Comparison of ENCODE assay signal across 1 cellular context in the genomic region with DNA sequence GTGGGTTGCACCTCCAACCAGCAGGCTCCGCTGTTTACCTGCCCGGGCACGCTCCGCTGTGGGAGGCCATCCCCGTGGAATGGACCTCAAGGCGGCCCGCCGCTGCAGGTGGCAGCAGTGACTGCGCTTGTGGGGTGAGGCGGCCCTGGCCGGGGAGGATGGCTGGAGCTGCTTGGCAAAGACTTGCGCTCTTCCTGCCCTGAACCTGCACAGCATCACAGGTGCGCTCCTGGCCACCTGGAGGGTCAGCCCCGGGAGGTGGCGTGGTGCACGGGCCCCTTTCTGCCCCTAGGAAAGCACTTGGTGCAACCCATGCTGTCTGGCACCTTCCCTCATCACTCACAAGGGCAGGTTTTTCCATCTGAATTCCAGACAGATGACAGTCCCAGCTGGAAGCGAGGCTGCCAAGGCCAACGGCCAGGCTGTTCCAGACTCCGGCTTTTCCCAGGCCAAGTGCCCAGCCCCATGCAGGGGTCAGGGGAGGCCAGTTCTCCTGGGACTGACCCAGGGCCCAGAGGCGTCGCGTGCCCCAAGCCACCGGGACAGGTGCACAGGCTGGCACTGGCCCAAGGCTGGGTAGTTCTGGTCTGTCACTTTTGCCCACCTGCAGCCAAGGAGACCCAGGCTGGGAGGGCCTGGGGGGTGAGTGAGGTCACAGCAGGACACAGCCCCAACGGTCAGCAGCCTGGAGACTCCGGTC.
TF ChIP-seq lines count a peak whose summit lies in the region.

No MANE protein-coding gene starts in this region.

TF ChIP-seq in HepG2, 621 proteins besides CTCF, POLR2A, EP300 and RAD21 (continued from another document and continues in another):
- TF ChIP-seq, protein P1, sequence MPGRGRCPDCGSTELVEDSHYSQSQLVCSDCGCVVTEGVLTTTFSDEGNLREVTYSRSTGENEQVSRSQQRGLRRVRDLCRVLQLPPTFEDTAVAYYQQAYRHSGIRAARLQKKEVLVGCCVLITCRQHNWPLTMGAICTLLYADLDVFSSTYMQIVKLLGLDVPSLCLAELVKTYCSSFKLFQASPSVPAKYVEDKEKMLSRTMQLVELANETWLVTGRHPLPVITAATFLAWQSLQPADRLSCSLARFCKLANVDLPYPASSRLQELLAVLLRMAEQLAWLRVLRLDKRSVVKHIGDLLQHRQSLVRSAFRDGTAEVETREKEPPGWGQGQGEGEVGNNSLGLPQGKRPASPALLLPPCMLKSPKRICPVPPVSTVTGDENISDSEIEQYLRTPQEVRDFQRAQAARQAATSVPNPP (CRISPR knock-in tag; IDR thresholded peaks at IDR 0.05) = 0 out of 2 replicates have a peak, but pooled peaks have one; percentile 28
- TF ChIP-seq ZNF343 (CRISPR knock-in tag; IDR thresholded peaks at IDR 0.05) (no peak; the same call in 1 of the 2 replicates), NFKB2 (CRISPR knock-in tag; IDR thresholded peaks at IDR 0.05; ENCODE audit: borderline replicate concordance) (peak; percentile 39; the same call in 1 of the 2 replicates), RORA (CRISPR knock-in tag; IDR thresholded peaks at IDR 0.05) (no peak), DNMT1 (CRISPR knock-in tag; IDR thresholded peaks at IDR 0.05) (peak; percentile 78), ZNF607 (CRISPR knock-in tag; IDR thresholded peaks at IDR 0.05; ENCODE audit: borderline replicate concordance) (no peak), MED1 (CRISPR knock-in tag; IDR thresholded peaks at IDR 0.05) (peak; percentile 77), ZNF253 (CRISPR knock-in tag; IDR thresholded peaks at IDR 0.05; ENCODE audit: borderline replicate concordance) (0 out of 2 replicates have a peak, but pooled peaks have one; percentile 3), ZNF513 (CRISPR knock-in tag; conservative IDR thresholded peaks at IDR 0.05) (no peak), CENPX (CRISPR knock-in tag; IDR thresholded peaks at IDR 0.05) (no peak), YEATS2 (CRISPR knock-in tag; IDR thresholded peaks at IDR 0.05; ENCODE audit: borderline replicate concordance) (no peak; the same call in 1 of the 2 replicates), SAFB2 (CRISPR knock-in tag; IDR thresholded peaks at IDR 0.05; ENCODE audit: borderline replicate concordance, low read depth) (no peak), ATM (IDR thresholded peaks at IDR 0.05; ENCODE audit: borderline replicate concordance) (no peak), NR1H2 (CRISPR knock-in tag; IDR thresholded peaks at IDR 0.05; ENCODE audit: borderline replicate concordance, low read depth) (no peak), ZNF772 (CRISPR knock-in tag; IDR thresholded peaks at IDR 0.05) (peak; percentile 31; the same call in 1 of the 2 replicates), GATA4 (IDR thresholded peaks at IDR 0.05; ENCODE audit: borderline replicate concordance, low read depth) (no peak), KLF16 (CRISPR knock-in tag; IDR thresholded peaks at IDR 0.05) (0 out of 4 replicates have a peak, but pooled peaks of 1 of the 2 experiments have one; percentile 31), ATF6 (CRISPR knock-in tag; conservative IDR thresholded peaks at IDR 0.05) (no peak), HMGXB4 (CRISPR knock-in tag; IDR thresholded peaks at IDR 0.05; ENCODE audit: borderline replicate concordance in 1 of 2, low read depth in 1 of 2) (peak in 1 of 2 experiments; percentile 41; a peak in 1 of 4 replicates), ELF3 (CRISPR knock-in tag; IDR thresholded peaks at IDR 0.05) (peak; percentile 37; the same call in 1 of the 2 replicates), KAT7 (CRISPR knock-in tag; IDR thresholded peaks at IDR 0.05; ENCODE audit: borderline replicate concordance) (no peak), ATF7 (IDR thresholded peaks at IDR 0.05) (no peak), ATF7 (CRISPR knock-in tag; IDR thresholded peaks at IDR 0.05) (peak; percentile 40; the same call in 1 of the 2 replicates), SPEN (CRISPR knock-in tag; IDR thresholded peaks at IDR 0.05; ENCODE audit: low read depth) (peak; percentile 76; the same call in 1 of the 2 replicates), MATR3 (CRISPR knock-in tag; IDR thresholded peaks at IDR 0.05) (no peak), MYC (CRISPR knock-in tag; IDR thresholded peaks at IDR 0.05; ENCODE audit: borderline replicate concordance) (peak; percentile 36; the same call in 1 of the 2 replicates), FOSL1 (CRISPR knock-in tag; IDR thresholded peaks at IDR 0.05; ENCODE audit: borderline replicate concordance) (peak; percentile 62; the same call in 1 of the 2 replicates), RBFOX2 (IDR thresholded peaks at IDR 0.05; ENCODE audit: low read depth, low read length) (no peak), STAG1 (CRISPR knock-in tag; IDR thresholded peaks at IDR 0.05) (peak; percentile 47; the same call in 1 of the 2 replicates), ZBTB39 (CRISPR knock-in tag; IDR thresholded peaks at IDR 0.05) (no peak), THAP8 (CRISPR knock-in tag; IDR thresholded peaks at IDR 0.05; ENCODE audit: borderline replicate concordance) (no peak), ZNF225 (CRISPR knock-in tag; IDR thresholded peaks at IDR 0.05) (peak; percentile 11; the same call in 1 of the 2 replicates), SMC3 (IDR thresholded peaks at IDR 0.05; ENCODE audit: low read length) (no peak; the same call in 1 of the 2 replicates), E2F5 (CRISPR knock-in tag; conservative IDR thresholded peaks at IDR 0.05) (no peak), ZNF713 (CRISPR knock-in tag; IDR thresholded peaks at IDR 0.05) (no peak), XRCC5 (optimal IDR thresholded peaks at IDR 0.05; ENCODE audit: low read length) (peak; percentile 60)
- TF ChIP-seq, protein P2, sequence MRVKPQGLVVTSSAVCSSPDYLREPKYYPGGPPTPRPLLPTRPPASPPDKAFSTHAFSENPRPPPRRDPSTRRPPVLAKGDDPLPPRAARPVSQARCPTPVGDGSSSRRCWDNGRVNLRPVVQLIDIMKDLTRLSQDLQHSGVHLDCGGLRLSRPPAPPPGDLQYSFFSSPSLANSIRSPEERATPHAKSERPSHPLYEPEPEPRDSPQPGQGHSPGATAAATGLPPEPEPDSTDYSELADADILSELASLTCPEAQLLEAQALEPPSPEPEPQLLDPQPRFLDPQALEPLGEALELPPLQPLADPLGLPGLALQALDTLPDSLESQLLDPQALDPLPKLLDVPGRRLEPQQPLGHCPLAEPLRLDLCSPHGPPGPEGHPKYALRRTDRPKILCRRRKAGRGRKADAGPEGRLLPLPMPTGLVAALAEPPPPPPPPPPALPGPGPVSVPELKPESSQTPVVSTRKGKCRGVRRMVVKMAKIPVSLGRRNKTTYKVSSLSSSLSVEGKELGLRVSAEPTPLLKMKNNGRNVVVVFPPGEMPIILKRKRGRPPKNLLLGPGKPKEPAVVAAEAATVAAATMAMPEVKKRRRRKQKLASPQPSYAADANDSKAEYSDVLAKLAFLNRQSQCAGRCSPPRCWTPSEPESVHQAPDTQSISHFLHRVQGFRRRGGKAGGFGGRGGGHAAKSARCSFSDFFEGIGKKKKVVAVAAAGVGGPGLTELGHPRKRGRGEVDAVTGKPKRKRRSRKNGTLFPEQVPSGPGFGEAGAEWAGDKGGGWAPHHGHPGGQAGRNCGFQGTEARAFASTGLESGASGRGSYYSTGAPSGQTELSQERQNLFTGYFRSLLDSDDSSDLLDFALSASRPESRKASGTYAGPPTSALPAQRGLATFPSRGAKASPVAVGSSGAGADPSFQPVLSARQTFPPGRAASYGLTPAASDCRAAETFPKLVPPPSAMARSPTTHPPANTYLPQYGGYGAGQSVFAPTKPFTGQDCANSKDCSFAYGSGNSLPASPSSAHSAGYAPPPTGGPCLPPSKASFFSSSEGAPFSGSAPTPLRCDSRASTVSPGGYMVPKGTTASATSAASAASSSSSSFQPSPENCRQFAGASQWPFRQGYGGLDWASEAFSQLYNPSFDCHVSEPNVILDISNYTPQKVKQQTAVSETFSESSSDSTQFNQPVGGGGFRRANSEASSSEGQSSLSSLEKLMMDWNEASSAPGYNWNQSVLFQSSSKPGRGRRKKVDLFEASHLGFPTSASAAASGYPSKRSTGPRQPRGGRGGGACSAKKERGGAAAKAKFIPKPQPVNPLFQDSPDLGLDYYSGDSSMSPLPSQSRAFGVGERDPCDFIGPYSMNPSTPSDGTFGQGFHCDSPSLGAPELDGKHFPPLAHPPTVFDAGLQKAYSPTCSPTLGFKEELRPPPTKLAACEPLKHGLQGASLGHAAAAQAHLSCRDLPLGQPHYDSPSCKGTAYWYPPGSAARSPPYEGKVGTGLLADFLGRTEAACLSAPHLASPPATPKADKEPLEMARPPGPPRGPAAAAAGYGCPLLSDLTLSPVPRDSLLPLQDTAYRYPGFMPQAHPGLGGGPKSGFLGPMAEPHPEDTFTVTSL (CRISPR knock-in tag; IDR thresholded peaks at IDR 0.05; ENCODE audit: borderline replicate concordance) = no peak; the same call in 1 of the 2 replicates
- TF ChIP-seq, protein P3, sequence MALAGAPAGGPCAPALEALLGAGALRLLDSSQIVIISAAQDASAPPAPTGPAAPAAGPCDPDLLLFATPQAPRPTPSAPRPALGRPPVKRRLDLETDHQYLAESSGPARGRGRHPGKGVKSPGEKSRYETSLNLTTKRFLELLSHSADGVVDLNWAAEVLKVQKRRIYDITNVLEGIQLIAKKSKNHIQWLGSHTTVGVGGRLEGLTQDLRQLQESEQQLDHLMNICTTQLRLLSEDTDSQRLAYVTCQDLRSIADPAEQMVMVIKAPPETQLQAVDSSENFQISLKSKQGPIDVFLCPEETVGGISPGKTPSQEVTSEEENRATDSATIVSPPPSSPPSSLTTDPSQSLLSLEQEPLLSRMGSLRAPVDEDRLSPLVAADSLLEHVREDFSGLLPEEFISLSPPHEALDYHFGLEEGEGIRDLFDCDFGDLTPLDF (CRISPR knock-in tag; IDR thresholded peaks at IDR 0.05) = no peak
- TF ChIP-seq, protein P4, sequence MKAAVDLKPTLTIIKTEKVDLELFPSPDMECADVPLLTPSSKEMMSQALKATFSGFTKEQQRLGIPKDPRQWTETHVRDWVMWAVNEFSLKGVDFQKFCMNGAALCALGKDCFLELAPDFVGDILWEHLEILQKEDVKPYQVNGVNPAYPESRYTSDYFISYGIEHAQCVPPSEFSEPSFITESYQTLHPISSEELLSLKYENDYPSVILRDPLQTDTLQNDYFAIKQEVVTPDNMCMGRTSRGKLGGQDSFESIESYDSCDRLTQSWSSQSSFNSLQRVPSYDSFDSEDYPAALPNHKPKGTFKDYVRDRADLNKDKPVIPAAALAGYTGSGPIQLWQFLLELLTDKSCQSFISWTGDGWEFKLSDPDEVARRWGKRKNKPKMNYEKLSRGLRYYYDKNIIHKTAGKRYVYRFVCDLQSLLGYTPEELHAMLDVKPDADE (CRISPR knock-in tag; IDR thresholded peaks at IDR 0.05) = no peak
